In genomic region chr2:100142393-100142792, GRCh38 we compare ENCODE assay signal across 8 cellular contexts. TPM values are rescaled to one million over a fixed set of nuclear protein-coding genes. Genes with fewer than 3 reads are reported as not detected.
DNase-seq lines count a peak whose midpoint lies in the region; ATAC-seq and TF ChIP-seq lines count a peak whose summit lies in the region.

Gene AFF3 (minus strand): TSS chr2:100142590. CDS start chr2:100104454, 38,136 bp downstream.

- H3K4me1 ChIP-seq in GM23338 (ENCODE audit: insufficient read depth): no peaks in the 10 kb centered on the region
- H3K4me1 ChIP-seq in osteoblast (ENCODE audit: insufficient read depth, low read length): no peaks in the 10 kb centered on the region

- DNase-seq in CD1c-positive myeloid dendritic cell (ENCODE audit: extremely low spot score): peak; percentile 92
- peak; percentile 2 to 89 for DNase-seq in HL-60 (ENCODE audit: low read depth in 1 of 2, low spot score in 1 of 2)
- DNase-seq in activated T-cell treated with anti-CD3 and anti-CD28 coated beads, Interleukin-2, amount 50 U/mL, for 4 hours: no peak
- DNase-seq in sciatic nerve (ENCODE audit: low spot score): no peak
- no peak for DNase-seq in GM23338 (ENCODE audit: low spot score)
- DNase-seq in osteoblast (ENCODE audit: insufficient read length, low spot score, missing footprints): no peak
- no peak for DNase-seq in mucosa of gallbladder (ENCODE audit: low spot score)

- no peaks in the 10 kb centered on the region for H4K20me1 ChIP-seq in GM23338 (replicated peaks; ENCODE audit: insufficient read depth)
- H4K20me1 ChIP-seq in osteoblast (ENCODE audit: insufficient read depth, low read length): no peaks in the 10 kb centered on the region

- H3K27me3 ChIP-seq in HL-60 (ENCODE audit: insufficient read depth, poor library complexity, severe bottlenecking) (no peaks in the 10 kb centered on the region), GM23338 (ENCODE audit: insufficient read depth) (no peaks in the 10 kb centered on the region), osteoblast (ENCODE audit: insufficient read depth, low read length) (peaks cover 11% of the 10 kb centered on the region)

- no peaks in the 10 kb centered on the region for H3K79me2 ChIP-seq in GM23338 (replicated peaks; ENCODE audit: insufficient read depth)
- H3K79me2 ChIP-seq in osteoblast (ENCODE audit: insufficient read depth, low read length): no peaks in the 10 kb centered on the region

- H3K27ac ChIP-seq in HL-60 (replicated peaks) (no peak within 1 kb of the TSS), GM23338 (ENCODE audit: low read depth) (no peak within 1 kb of the TSS), osteoblast (ENCODE audit: low read depth, low read length) (no peak within 1 kb of the TSS)

- no peaks in the 10 kb centered on the region for H3K36me3 Mint-ChIP-seq in activated T-cell treated with anti-CD3 and anti-CD28 coated beads, Interleukin-2, amount 50 U/mL, for 4 hours (ENCODE audit: insufficient read depth)
- H3K36me3 Mint-ChIP-seq in GM23338 (ENCODE audit: low read depth): no peaks in the 10 kb centered on the region; the same call in 2 of the 3 replicates

- H3F3A ChIP-seq in GM23338 (replicated peaks; ENCODE audit: low read depth): no peaks in the 10 kb centered on the region

- H3K27me3 Mint-ChIP-seq in activated T-cell treated with anti-CD3 and anti-CD28 coated beads, Interleukin-2, amount 50 U/mL, for 4 hours (ENCODE audit: low read depth): peaks cover 7% of the 10 kb centered on the region
- peaks cover 7% of the 10 kb centered on the region for H3K27me3 Mint-ChIP-seq in GM23338 (ENCODE audit: insufficient read depth, low read depth, poor library complexity)

- TF ChIP-seq CTCF in HL-60 (IDR thresholded peaks at IDR 0.05; ENCODE audit: insufficient read depth, low read length) (no peak), GM23338 (conservative IDR thresholded peaks at IDR 0.05; ENCODE audit: low read depth in 2 of 2) (no peak), osteoblast (IDR thresholded peaks at IDR 0.05; ENCODE audit: extremely low read depth, low read depth, low read length) (no peak)

- H3K27ac Mint-ChIP-seq in GM23338: no peak within 1 kb of the TSS

- H3K4me3 ChIP-seq in HL-60 (replicated peaks; ENCODE audit: insufficient read depth, low read length) (peak within 1 kb of the TSS; percentile 61), GM23338 (no peak within 1 kb of the TSS), osteoblast (ENCODE audit: insufficient read depth, low read length) (no peak within 1 kb of the TSS)

- no peaks in the 10 kb centered on the region for H3K9me3 ChIP-seq in osteoblast (ENCODE audit: low read depth, low read length)

- intact Hi-C loops in sciatic nerve (cut with DNase I): no loop called here

- ATAC-seq in GM21367 (IDR thresholded peaks at IDR 0.05; ENCODE audit: unreplicated experiment): peak; percentile 98
- ATAC-seq in activated T-cell treated with anti-CD3 and anti-CD28 coated beads, Interleukin-2, amount 50 U/mL, for 4 hours: peak; percentile 80 to 85
- peak; percentile 55 for ATAC-seq in sciatic nerve
- no peak for ATAC-seq in GM23338

- no peaks in the 10 kb centered on the region for H3K9me2 ChIP-seq in GM23338 (ENCODE audit: insufficient read depth)

- peak within 1 kb of the TSS; percentile 83 for H3K4me3 Mint-ChIP-seq in activated T-cell treated with anti-CD3 and anti-CD28 coated beads, Interleukin-2, amount 50 U/mL, for 4 hours
- H3K4me3 Mint-ChIP-seq in GM23338: no peak within 1 kb of the TSS

- no peak within 1 kb of the TSS for H2AFZ ChIP-seq in GM23338
- H2AFZ ChIP-seq in osteoblast (ENCODE audit: low read length): no peak within 1 kb of the TSS

- H3K36me3 ChIP-seq in GM23338 (ENCODE audit: insufficient read depth): no peaks in the 10 kb centered on the region
- no peaks in the 10 kb centered on the region for H3K36me3 ChIP-seq in osteoblast (ENCODE audit: insufficient read depth, low read length)

- no peak within 1 kb of the TSS for H3K4me2 ChIP-seq in GM23338
- H3K4me2 ChIP-seq in osteoblast (ENCODE audit: insufficient read depth, low read length): no peak within 1 kb of the TSS

- H3K9me3 Mint-ChIP-seq in activated T-cell treated with anti-CD3 and anti-CD28 coated beads, Interleukin-2, amount 50 U/mL, for 4 hours: no peaks in the 10 kb centered on the region
- peaks cover 9% of the 10 kb centered on the region; the same call in 2 of the 3 replicates for H3K9me3 Mint-ChIP-seq in GM23338

- H3K4me1 Mint-ChIP-seq in activated T-cell treated with anti-CD3 and anti-CD28 coated beads, Interleukin-2, amount 50 U/mL, for 4 hours (ENCODE audit: low read depth): peaks cover 61% of the 10 kb centered on the region
- H3K4me1 Mint-ChIP-seq in GM23338: no peaks in the 10 kb centered on the region

TF ChIP-seq in GM23338, 12 proteins besides CTCF, POLR2A, EP300 and RAD21 (continues in another document):
- no peak for TF ChIP-seq EZH2 (IDR thresholded peaks at IDR 0.05; ENCODE audit: low read depth, unreplicated experiment)
- no peak for TF ChIP-seq NANOG (IDR thresholded peaks at IDR 0.05; ENCODE audit: borderline replicate concordance)
- no peak for TF ChIP-seq POLR2AphosphoS5 (IDR thresholded peaks at IDR 0.05; ENCODE audit: low read depth)
- TF ChIP-seq ZNF331 (CRISPR knock-in tag; IDR thresholded peaks at IDR 0.05; ENCODE audit: low read depth): no peak
- TF ChIP-seq ZNF114 (CRISPR knock-in tag; IDR thresholded peaks at IDR 0.05): no peak
- no peak for TF ChIP-seq CREB1 (CRISPR knock-in tag; IDR thresholded peaks at IDR 0.05; ENCODE audit: low read depth)
- TF ChIP-seq EZH2phosphoT487 (IDR thresholded peaks at IDR 0.05; ENCODE audit: unreplicated experiment): no peak
- TF ChIP-seq ZNF462 (CRISPR knock-in tag; IDR thresholded peaks at IDR 0.05): no peak

RNA-seq across cellular contexts. Expression of gene AFF3, which starts in this region (rescaled TPM):
- total RNA-seq in activated T-cell treated with anti-CD3 and anti-CD28 coated beads, Interleukin-2, amount 50 U/mL, for 4 hours: 1 to 10 TPM; 2.1 to 2.6 (median 2.2) TPM
- total RNA-seq in sciatic nerve: 14.2 TPM
- 1.4 and 5.9 TPM in 2 replicates for total RNA-seq in GM23338 (2014; rRNA removed; shearing (Covaris generic))
- 0.73 and 1.5 TPM in 2 replicates for polyA plus RNA-seq in GM23338 (2016; fragmentation: Nextera tagmentation; extraction: Ambion mirVana)
- total RNA-seq in osteoblast: 2.9 and 4.3 TPM in 2 replicates
- total RNA-seq in mucosa of gallbladder: 9.1 TPM

Comparison
In these comparisons a context has a peak if more than half of its experiments do, and no peak if none do; other contexts are left out.
1. DNase-seq: peak in CD1c-positive myeloid dendritic cell (single experiment) and HL-60 (2 of 2); none in activated T-cell treated with anti-CD3 and anti-CD28 coated beads, Interleukin-2, amount 50 U/mL, for 4 hours (single experiment), sciatic nerve (single experiment), GM23338 (single experiment), osteoblast (single experiment) and mucosa of gallbladder (single experiment).